In the genomic region with DNA sequence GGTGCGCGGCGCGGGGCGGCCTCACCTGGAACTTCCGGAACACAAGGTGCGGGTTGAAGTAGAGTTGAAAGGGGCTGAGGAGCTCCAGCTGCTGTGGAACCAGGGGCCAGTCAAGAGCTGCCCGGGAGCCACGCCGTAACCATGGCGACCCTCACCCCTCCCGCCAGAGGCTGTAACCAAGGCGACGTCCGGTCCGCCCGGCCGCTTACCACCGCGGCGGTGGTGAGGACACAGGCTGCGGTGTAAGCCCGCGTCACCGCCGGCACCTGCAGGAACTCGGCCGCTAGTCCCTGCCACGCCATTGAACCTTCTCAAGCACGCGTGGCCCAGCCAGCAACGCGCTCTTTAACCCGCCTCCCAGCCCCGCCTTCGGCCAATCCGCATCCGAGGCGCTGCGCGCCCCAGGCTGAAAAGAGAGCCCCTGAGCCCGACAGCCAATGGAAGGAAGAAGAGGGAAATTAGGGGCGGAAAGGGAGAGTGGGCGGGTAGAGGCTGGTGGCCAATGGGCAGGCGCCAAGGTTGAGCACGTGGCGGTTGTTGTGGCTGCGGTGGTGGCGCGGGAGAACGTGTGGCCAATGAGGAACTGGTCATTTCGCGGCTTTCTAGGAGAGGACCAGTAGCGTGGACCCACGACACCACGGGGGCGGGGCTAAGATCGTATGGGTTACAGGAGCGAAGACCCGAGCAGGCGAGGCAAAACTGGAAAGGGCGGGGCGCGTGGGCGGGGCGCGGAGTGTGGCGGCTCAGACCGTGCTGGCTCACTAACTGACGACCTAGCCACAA, we compare ENCODE assay signal across 1 cellular context.
TF ChIP-seq lines count a peak whose summit lies in the region.

DERL3 (minus strand) TSS at position 321 of the 783 bp plus-strand sequence; CDS start at position 302, 19 bp downstream.

TF ChIP-seq in SK-N-SH treated with all-trans-retinoic acid at 6 μM for 48 hours, 23 proteins besides CTCF, POLR2A, EP300 and RAD21 (continued from another document):
- TF ChIP-seq, protein P1, sequence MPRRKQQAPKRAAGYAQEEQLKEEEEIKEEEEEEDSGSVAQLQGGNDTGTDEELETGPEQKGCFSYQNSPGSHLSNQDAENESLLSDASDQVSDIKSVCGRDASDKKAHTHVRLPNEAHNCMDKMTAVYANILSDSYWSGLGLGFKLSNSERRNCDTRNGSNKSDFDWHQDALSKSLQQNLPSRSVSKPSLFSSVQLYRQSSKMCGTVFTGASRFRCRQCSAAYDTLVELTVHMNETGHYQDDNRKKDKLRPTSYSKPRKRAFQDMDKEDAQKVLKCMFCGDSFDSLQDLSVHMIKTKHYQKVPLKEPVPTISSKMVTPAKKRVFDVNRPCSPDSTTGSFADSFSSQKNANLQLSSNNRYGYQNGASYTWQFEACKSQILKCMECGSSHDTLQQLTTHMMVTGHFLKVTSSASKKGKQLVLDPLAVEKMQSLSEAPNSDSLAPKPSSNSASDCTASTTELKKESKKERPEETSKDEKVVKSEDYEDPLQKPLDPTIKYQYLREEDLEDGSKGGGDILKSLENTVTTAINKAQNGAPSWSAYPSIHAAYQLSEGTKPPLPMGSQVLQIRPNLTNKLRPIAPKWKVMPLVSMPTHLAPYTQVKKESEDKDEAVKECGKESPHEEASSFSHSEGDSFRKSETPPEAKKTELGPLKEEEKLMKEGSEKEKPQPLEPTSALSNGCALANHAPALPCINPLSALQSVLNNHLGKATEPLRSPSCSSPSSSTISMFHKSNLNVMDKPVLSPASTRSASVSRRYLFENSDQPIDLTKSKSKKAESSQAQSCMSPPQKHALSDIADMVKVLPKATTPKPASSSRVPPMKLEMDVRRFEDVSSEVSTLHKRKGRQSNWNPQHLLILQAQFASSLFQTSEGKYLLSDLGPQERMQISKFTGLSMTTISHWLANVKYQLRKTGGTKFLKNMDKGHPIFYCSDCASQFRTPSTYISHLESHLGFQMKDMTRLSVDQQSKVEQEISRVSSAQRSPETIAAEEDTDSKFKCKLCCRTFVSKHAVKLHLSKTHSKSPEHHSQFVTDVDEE (CRISPR knock-in tag; IDR thresholded peaks at IDR 0.05): no peak
- TF ChIP-seq PPARA (CRISPR knock-in tag; IDR thresholded peaks at IDR 0.05; ENCODE audit: borderline replicate concordance) (no peak), ZC3H10 (CRISPR knock-in tag; IDR thresholded peaks at IDR 0.05) (no peak), TCF4 (CRISPR knock-in tag; IDR thresholded peaks at IDR 0.05; ENCODE audit: borderline replicate concordance) (no peak), BACH2 (CRISPR knock-in tag; IDR thresholded peaks at IDR 0.05; ENCODE audit: borderline replicate concordance) (no peak), GLIS3 (CRISPR knock-in tag; IDR thresholded peaks at IDR 0.05) (no peak), CSDC2 (CRISPR knock-in tag; IDR thresholded peaks at IDR 0.05) (no peak)
- TF ChIP-seq, protein P2, sequence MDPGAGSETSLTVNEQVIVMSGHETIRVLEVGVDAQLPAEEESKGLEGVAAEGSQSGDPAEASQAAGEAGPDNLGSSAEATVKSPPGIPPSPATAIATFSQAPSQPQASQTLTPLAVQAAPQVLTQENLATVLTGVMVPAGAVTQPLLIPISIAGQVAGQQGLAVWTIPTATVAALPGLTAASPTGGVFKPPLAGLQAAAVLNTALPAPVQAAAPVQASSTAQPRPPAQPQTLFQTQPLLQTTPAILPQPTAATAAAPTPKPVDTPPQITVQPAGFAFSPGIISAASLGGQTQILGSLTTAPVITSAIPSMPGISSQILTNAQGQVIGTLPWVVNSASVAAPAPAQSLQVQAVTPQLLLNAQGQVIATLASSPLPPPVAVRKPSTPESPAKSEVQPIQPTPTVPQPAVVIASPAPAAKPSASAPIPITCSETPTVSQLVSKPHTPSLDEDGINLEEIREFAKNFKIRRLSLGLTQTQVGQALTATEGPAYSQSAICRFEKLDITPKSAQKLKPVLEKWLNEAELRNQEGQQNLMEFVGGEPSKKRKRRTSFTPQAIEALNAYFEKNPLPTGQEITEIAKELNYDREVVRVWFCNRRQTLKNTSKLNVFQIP (CRISPR knock-in tag; IDR thresholded peaks at IDR 0.05; ENCODE audit: borderline replicate concordance, low read depth): no peak
